In the genomic region with DNA sequence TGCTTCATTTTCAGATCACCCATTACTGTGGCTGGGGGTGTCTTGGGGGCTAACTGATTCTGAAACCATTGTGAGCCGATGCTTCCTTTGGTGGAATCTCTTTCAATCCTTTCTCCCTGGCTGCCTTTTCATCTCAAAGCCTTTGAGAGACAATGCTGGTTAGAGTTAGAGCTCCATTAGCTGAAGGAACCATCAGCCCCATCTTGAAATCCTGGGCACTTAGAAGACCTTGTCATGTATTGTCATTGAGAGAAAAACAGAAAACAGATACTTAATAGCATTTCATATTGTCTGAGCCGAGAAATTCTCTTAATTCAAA, we compare ENCODE assay signal across 11 cellular contexts. TPM values are rescaled to one million over a fixed set of nuclear protein-coding genes. Genes with fewer than 3 reads are reported as not detected.
DNase-seq lines count a peak whose midpoint lies in the region; ATAC-seq and TF ChIP-seq lines count a peak whose summit lies in the region.
"Had no signal": no experiment of that assay in that cellular context is flagged by ENCODE, and none has a peak within 500 bp of the region (broad histone marks: within the 10 kb centered on the region; RNA-seq: fewer than 3 reads in every experiment).

No MANE protein-coding gene starts in this region.

- H3K4me1 ChIP-seq in MM.1S (ENCODE audit: low read length) (peaks cover 44% of the 10 kb centered on the region), mucosa of rectum (ENCODE audit: control insufficient read depth in 2 of 2, insufficient read depth in 2 of 2, low read length in 2 of 2) (peaks cover 31 to 61% of the 10 kb centered on the region in 2 donors), SJCRH30 (peaks cover 15% of the 10 kb centered on the region)

- H3K27ac ChIP-seq in MM.1S (ENCODE audit: low read length), result peak overlapping the region; percentile 76; the same call in 1 of the 2 replicates
- peak overlapping the region; percentile 81 to 84 for H3K27ac ChIP-seq in mucosa of rectum (ENCODE audit: low read depth in 2 of 2, low read length in 2 of 2)
- H3K27ac ChIP-seq in temporal lobe (ENCODE audit: low read depth, low read length), result peak overlapping the region; percentile 51
- no peak overlapping the region for H3K27ac ChIP-seq in SJCRH30

- peak overlapping the region; percentile 39 for H3K4me3 ChIP-seq in MM.1S (ENCODE audit: low read length)
- H3K4me3 ChIP-seq in mucosa of rectum (ENCODE audit: low read length in 2 of 2), result peak overlapping the region; percentile 48 to 55
- H3K4me3 ChIP-seq in SJCRH30, result no peak overlapping the region

- no peak for DNase-seq in MM.1S
- no peak for DNase-seq in chondrocyte (ENCODE audit: low spot score)
- no peak for DNase-seq in SJCRH30
- DNase-seq in H4 (ENCODE audit: low spot score), result no peak
- DNase-seq in cerebellar nuclear complex (lab: John Stamatoyannopoulos, UW), result no peak
- DNase-seq: activated CD8-positive, alpha-beta memory T cell treated with anti-CD3 and anti-CD28 coated beads, Interleukin-2, amount 10 ng/mL, durations not matched to agents 7 days and 5 days had no signal

- ATAC-seq in HG03469 (IDR thresholded peaks at IDR 0.05; ENCODE audit: unreplicated experiment), result no peak
- ATAC-seq: activated CD8-positive, alpha-beta memory T cell treated with anti-CD3 and anti-CD28 coated beads, Interleukin-2, amount 10 ng/mL, durations not matched to agents 7 days and 5 days; stimulated activated memory B cell treated with anti-CD40 and anti-IgM and Interleukin-4, amounts not matched to agents 10 μg/mL and 1 μg/mL and 100 μg/mL, for 72 hours had no signal

- H3K36me3 ChIP-seq in MM.1S (replicated peaks; ENCODE audit: insufficient read depth, low read length) (no peaks in the 10 kb centered on the region; the same call in 1 of the 2 replicates), mucosa of rectum (ENCODE audit: control insufficient read depth in 2 of 2, insufficient read depth in 2 of 2, low read length in 2 of 2) (no peaks in the 10 kb centered on the region), SJCRH30 (peaks cover 9% of the 10 kb centered on the region; the same call in 1 of the 2 replicates)

- no peaks in the 10 kb centered on the region for H3K9me3 Mint-ChIP-seq in chondrocyte (ENCODE audit: low read depth)
- H3K9me3 Mint-ChIP-seq: IgD-negative memory B cell had no signal

- no peaks in the 10 kb centered on the region for H3K36me3 Mint-ChIP-seq in chondrocyte (ENCODE audit: low read depth)
- H3K36me3 Mint-ChIP-seq: activated CD8-positive, alpha-beta memory T cell treated with anti-CD3 and anti-CD28 coated beads, Interleukin-2, amount 10 ng/mL, durations not matched to agents 7 days and 5 days; IgD-negative memory B cell; stimulated activated memory B cell treated with anti-CD40 and anti-IgM and Interleukin-4, amounts not matched to agents 10 μg/mL and 1 μg/mL and 100 μg/mL, for 72 hours had no signal

- H3F3A ChIP-seq in MM.1S (ENCODE audit: insufficient read depth, low read length), result peaks cover 18% of the 10 kb centered on the region

- H3K27me3 Mint-ChIP-seq in chondrocyte (ENCODE audit: low read depth), result no peaks in the 10 kb centered on the region

- H3K79me2 ChIP-seq in MM.1S (ENCODE audit: low read length), result peaks cover 99% of the 10 kb centered on the region

- TF ChIP-seq CTCF in MM.1S (IDR thresholded peaks at IDR 0.05; ENCODE audit: low read length) (no peak), chondrocyte (IDR thresholded peaks at IDR 0.05) (no peak)

- no peaks in the 10 kb centered on the region for H3K9me3 ChIP-seq in MM.1S (replicated peaks; ENCODE audit: insufficient read depth, low read length)
- H3K9me3 ChIP-seq in mucosa of rectum (ENCODE audit: control insufficient read depth in 2 of 2, low read length in 2 of 2), result no peaks in the 10 kb centered on the region
- no peaks in the 10 kb centered on the region for H3K9me3 ChIP-seq in SJCRH30 (replicated peaks)

- H3K4me1 Mint-ChIP-seq in chondrocyte (ENCODE audit: low read depth), result peaks cover 99% of the 10 kb centered on the region
- H3K4me1 Mint-ChIP-seq: stimulated activated memory B cell treated with anti-CD40 and anti-IgM and Interleukin-4, amounts not matched to agents 10 μg/mL and 1 μg/mL and 100 μg/mL, for 72 hours had no signal

- peak overlapping the region; percentile 92 for H3K27ac Mint-ChIP-seq in chondrocyte (ENCODE audit: unreplicated experiment)
- H3K27ac Mint-ChIP-seq: activated CD8-positive, alpha-beta memory T cell treated with anti-CD3 and anti-CD28 coated beads, Interleukin-2, amount 10 ng/mL, durations not matched to agents 7 days and 5 days; stimulated activated memory B cell treated with anti-CD40 and anti-IgM and Interleukin-4, amounts not matched to agents 10 μg/mL and 1 μg/mL and 100 μg/mL, for 72 hours had no signal

- no peak overlapping the region for H2AFZ ChIP-seq in MM.1S (ENCODE audit: low read length)

- H3K27me3 ChIP-seq in MM.1S (replicated peaks; ENCODE audit: insufficient read depth, low read length) (no peaks in the 10 kb centered on the region), mucosa of rectum (ENCODE audit: control insufficient read depth in 2 of 2, insufficient read depth in 2 of 2, low read length in 2 of 2) (no peaks in the 10 kb centered on the region), SJCRH30 (no peaks in the 10 kb centered on the region)

- peak overlapping the region; percentile 34; the same call in 1 of the 2 replicates for H3K9ac ChIP-seq in MM.1S (ENCODE audit: low read length)
- H3K9ac ChIP-seq in mucosa of rectum (ENCODE audit: low read depth in 1 of 2, low read length in 2 of 2), result peak overlapping the region in 1 of 2 donors; percentile 67

- H3K4me2 ChIP-seq in MM.1S (ENCODE audit: low read depth, low read length), result peak overlapping the region; percentile 66

- no peaks in the 10 kb centered on the region for H3K9me2 ChIP-seq in MM.1S (replicated peaks; ENCODE audit: insufficient read depth, low read length)

- H4K20me1 ChIP-seq in MM.1S (ENCODE audit: insufficient read depth, low read length), result no peaks in the 10 kb centered on the region; the same call in 1 of the 2 replicates

- peak overlapping the region; percentile 63 for H3K4me3 Mint-ChIP-seq in chondrocyte (ENCODE audit: unreplicated experiment)
- H3K4me3 Mint-ChIP-seq: activated CD8-positive, alpha-beta memory T cell treated with anti-CD3 and anti-CD28 coated beads, Interleukin-2, amount 10 ng/mL, durations not matched to agents 7 days and 5 days; stimulated activated memory B cell treated with anti-CD40 and anti-IgM and Interleukin-4, amounts not matched to agents 10 μg/mL and 1 μg/mL and 100 μg/mL, for 72 hours had no signal

RNA-seq across cellular contexts. Expression of a gene that starts 6.7 kb away (rescaled TPM):
- total RNA-seq in chondrocyte (128 to 137 TPM (median 135 TPM) in 3 replicates), temporal lobe (22.1 TPM)
- total RNA-seq in SJCRH30 (2014; rRNA removed; shearing (Covaris generic)), result 80.2 and 84.4 TPM in 2 replicates
- 33.8 and 42.3 TPM in 2 replicates for total RNA-seq in H4 (2014; rRNA removed; shearing (Covaris generic))
